ENCODE assay signal across 1 cellular context in genomic region chr3:179745109-179745508, GRCh38.
TF ChIP-seq lines count a peak whose summit lies in the region.

No MANE protein-coding gene starts in this region.

TF ChIP-seq in HepG2, 621 proteins besides CTCF, POLR2A, EP300 and RAD21 (continued from another document):
- no peak for TF ChIP-seq MNT (IDR thresholded peaks at IDR 0.05)
- no peak for TF ChIP-seq ZC3H4 (CRISPR knock-in tag; IDR thresholded peaks at IDR 0.05; ENCODE audit: borderline replicate concordance)
- TF ChIP-seq, protein P1, sequence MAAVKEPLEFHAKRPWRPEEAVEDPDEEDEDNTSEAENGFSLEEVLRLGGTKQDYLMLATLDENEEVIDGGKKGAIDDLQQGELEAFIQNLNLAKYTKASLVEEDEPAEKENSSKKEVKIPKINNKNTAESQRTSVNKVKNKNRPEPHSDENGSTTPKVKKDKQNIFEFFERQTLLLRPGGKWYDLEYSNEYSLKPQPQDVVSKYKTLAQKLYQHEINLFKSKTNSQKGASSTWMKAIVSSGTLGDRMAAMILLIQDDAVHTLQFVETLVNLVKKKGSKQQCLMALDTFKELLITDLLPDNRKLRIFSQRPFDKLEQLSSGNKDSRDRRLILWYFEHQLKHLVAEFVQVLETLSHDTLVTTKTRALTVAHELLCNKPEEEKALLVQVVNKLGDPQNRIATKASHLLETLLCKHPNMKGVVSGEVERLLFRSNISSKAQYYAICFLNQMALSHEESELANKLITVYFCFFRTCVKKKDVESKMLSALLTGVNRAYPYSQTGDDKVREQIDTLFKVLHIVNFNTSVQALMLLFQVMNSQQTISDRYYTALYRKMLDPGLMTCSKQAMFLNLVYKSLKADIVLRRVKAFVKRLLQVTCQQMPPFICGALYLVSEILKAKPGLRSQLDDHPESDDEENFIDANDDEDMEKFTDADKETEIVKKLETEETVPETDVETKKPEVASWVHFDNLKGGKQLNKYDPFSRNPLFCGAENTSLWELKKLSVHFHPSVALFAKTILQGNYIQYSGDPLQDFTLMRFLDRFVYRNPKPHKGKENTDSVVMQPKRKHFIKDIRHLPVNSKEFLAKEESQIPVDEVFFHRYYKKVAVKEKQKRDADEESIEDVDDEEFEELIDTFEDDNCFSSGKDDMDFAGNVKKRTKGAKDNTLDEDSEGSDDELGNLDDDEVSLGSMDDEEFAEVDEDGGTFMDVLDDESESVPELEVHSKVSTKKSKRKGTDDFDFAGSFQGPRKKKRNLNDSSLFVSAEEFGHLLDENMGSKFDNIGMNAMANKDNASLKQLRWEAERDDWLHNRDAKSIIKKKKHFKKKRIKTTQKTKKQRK (IDR thresholded peaks at IDR 0.05; ENCODE audit: low read length), result no peak
